In the genomic region with DNA sequence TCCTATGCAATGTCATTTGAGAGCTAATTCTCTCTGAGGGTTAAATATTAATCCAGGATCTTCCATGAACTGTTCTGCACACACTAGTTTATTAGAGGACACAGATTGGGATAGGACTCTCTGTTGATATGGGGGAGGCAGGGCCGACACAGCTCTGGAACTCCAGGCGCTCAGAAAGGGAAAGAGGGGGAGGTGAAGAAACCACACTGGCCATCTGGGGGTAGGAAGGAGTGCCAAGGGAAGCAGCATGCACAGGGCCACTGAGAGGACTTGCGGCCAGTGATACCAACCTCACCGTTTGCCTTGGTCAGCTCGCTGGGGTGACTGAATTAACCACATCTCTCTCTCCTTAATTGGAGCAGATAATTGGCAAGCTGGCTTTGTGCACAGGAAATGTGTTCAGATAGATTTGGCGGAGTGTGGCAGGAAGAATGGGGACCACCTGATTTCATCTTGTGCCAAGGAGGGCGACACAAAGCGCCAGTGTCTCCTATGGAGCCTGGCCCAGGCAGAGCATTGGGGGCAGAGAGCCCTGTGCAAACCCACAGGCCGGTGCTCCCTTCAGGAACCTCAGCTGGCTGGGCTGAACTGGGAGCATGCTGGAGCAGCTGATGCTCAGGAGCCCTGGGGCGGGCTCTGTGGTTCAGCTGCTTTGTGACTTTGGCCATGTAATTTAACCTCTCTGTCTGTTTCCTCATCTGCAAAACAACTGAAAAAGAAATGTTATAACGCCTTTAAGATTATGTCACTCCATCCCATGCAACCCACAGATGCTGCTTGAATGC, we compare ENCODE assay signal across 1 cellular context.
A peak's percentile ranks its signal among the peaks of the same experiment; 100 is the strongest.
TF ChIP-seq lines count a peak whose summit lies in the region.

No MANE protein-coding gene starts in this region.

TF ChIP-seq in HepG2, 621 proteins besides CTCF, POLR2A, EP300 and RAD21 (continued from another document and continues in another):
- 0 out of 2 replicates have a peak, but pooled peaks have one; percentile 29 for TF ChIP-seq KAT7 (CRISPR knock-in tag; IDR thresholded peaks at IDR 0.05; ENCODE audit: borderline replicate concordance)
- TF ChIP-seq HES4 (CRISPR knock-in tag; IDR thresholded peaks at IDR 0.05; ENCODE audit: borderline replicate concordance), result no peak
- no peak for TF ChIP-seq ZNF616 (CRISPR knock-in tag; IDR thresholded peaks at IDR 0.05; ENCODE audit: low read depth)
- no peak for TF ChIP-seq ZKSCAN5 (CRISPR knock-in tag; IDR thresholded peaks at IDR 0.05)
- no peak for TF ChIP-seq ZNF253 (CRISPR knock-in tag; IDR thresholded peaks at IDR 0.05; ENCODE audit: borderline replicate concordance)
- TF ChIP-seq, protein P1, sequence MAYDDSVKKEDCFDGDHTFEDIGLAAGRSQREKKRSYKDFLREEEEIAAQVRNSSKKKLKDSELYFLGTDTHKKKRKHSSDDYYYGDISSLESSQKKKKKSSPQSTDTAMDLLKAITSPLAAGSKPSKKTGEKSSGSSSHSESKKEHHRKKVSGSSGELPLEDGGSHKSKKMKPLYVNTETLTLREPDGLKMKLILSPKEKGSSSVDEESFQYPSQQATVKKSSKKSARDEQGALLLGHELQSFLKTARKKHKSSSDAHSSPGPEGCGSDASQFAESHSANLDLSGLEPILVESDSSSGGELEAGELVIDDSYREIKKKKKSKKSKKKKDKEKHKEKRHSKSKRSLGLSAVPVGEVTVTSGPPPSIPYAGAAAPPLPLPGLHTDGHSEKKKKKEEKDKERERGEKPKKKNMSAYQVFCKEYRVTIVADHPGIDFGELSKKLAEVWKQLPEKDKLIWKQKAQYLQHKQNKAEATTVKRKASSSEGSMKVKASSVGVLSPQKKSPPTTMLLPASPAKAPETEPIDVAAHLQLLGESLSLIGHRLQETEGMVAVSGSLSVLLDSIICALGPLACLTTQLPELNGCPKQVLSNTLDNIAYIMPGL (CRISPR knock-in tag; IDR thresholded peaks at IDR 0.05; ENCODE audit: borderline replicate concordance in 1 of 2, low read depth in 1 of 2), result no peak; a peak in 2 of 4 replicates
- TF ChIP-seq RBM39 (IDR thresholded peaks at IDR 0.05; ENCODE audit: low read depth, low read length, poor library complexity, severe bottlenecking), result no peak
- no peak for TF ChIP-seq ZFP36 (IDR thresholded peaks at IDR 0.05; ENCODE audit: borderline replicate concordance, low read depth, low read length, partially characterized antibody)
- no peak for TF ChIP-seq FOXK2 (IDR thresholded peaks at IDR 0.05)
- TF ChIP-seq FOXK1 (CRISPR knock-in tag; IDR thresholded peaks at IDR 0.05; ENCODE audit: borderline replicate concordance, low read depth), result no peak
- TF ChIP-seq AHR (CRISPR knock-in tag; IDR thresholded peaks at IDR 0.05), result no peak; the same call in 1 of the 2 replicates
- TF ChIP-seq HNRNPL (IDR thresholded peaks at IDR 0.05; ENCODE audit: low read depth, low read length), result 0 out of 2 replicates have a peak, but pooled peaks have one; percentile 37
- 0 out of 2 replicates have a peak, but pooled peaks have one; percentile 49 for TF ChIP-seq ZNF772 (CRISPR knock-in tag; IDR thresholded peaks at IDR 0.05)
- TF ChIP-seq ZSCAN29 (CRISPR knock-in tag; conservative IDR thresholded peaks at IDR 0.05), result no peak
- TF ChIP-seq, protein P2, sequence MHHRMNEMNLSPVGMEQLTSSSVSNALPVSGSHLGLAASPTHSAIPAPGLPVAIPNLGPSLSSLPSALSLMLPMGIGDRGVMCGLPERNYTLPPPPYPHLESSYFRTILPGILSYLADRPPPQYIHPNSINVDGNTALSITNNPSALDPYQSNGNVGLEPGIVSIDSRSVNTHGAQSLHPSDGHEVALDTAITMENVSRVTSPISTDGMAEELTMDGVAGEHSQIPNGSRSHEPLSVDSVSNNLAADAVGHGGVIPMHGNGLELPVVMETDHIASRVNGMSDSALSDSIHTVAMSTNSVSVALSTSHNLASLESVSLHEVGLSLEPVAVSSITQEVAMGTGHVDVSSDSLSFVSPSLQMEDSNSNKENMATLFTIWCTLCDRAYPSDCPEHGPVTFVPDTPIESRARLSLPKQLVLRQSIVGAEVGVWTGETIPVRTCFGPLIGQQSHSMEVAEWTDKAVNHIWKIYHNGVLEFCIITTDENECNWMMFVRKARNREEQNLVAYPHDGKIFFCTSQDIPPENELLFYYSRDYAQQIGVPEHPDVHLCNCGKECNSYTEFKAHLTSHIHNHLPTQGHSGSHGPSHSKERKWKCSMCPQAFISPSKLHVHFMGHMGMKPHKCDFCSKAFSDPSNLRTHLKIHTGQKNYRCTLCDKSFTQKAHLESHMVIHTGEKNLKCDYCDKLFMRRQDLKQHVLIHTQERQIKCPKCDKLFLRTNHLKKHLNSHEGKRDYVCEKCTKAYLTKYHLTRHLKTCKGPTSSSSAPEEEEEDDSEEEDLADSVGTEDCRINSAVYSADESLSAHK (CRISPR knock-in tag; IDR thresholded peaks at IDR 0.05; ENCODE audit: borderline replicate concordance), result no peak
- no peak for TF ChIP-seq ZFP41 (CRISPR knock-in tag; IDR thresholded peaks at IDR 0.05; ENCODE audit: borderline replicate concordance)
- TF ChIP-seq ZNF761 (CRISPR knock-in tag; conservative IDR thresholded peaks at IDR 0.05), result no peak
- TF ChIP-seq, protein P3, sequence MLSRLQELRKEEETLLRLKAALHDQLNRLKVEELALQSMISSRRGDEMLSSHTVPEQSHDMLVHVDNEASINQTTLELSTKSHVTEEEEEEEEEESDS (CRISPR knock-in tag; IDR thresholded peaks at IDR 0.05; ENCODE audit: borderline replicate concordance), result no peak
- TF ChIP-seq NCOA1 (CRISPR knock-in tag; IDR thresholded peaks at IDR 0.05), result no peak
- TF ChIP-seq SP2 (CRISPR knock-in tag; IDR thresholded peaks at IDR 0.05), result no peak
- TF ChIP-seq TGIF2 (CRISPR knock-in tag; IDR thresholded peaks at IDR 0.05), result no peak
- no peak for TF ChIP-seq RFXAP (CRISPR knock-in tag; IDR thresholded peaks at IDR 0.05; ENCODE audit: borderline replicate concordance)
- TF ChIP-seq HHEX (CRISPR knock-in tag; IDR thresholded peaks at IDR 0.05), result no peak
- no peak for TF ChIP-seq NR3C1 (CRISPR knock-in tag; IDR thresholded peaks at IDR 0.05)
- peak; percentile 37 for TF ChIP-seq PHF8 (CRISPR knock-in tag; IDR thresholded peaks at IDR 0.05)
- no peak for TF ChIP-seq TRIM24 (CRISPR knock-in tag; IDR thresholded peaks at IDR 0.05)
- TF ChIP-seq, protein P4, sequence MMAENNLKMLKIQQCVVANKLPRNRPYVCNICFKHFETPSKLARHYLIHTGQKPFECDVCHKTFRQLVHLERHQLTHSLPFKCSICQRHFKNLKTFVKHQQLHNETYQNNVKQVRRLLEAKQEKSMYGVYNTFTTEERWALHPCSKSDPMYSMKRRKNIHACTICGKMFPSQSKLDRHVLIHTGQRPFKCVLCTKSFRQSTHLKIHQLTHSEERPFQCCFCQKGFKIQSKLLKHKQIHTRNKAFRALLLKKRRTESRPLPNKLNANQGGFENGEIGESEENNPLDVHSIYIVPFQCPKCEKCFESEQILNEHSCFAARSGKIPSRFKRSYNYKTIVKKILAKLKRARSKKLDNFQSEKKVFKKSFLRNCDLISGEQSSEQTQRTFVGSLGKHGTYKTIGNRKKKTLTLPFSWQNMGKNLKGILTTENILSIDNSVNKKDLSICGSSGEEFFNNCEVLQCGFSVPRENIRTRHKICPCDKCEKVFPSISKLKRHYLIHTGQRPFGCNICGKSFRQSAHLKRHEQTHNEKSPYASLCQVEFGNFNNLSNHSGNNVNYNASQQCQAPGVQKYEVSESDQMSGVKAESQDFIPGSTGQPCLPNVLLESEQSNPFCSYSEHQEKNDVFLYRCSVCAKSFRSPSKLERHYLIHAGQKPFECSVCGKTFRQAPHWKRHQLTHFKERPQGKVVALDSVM (CRISPR knock-in tag; IDR thresholded peaks at IDR 0.05), result peak; percentile 71; the same call in 1 of the 2 replicates
- no peak for TF ChIP-seq ZNF333 (CRISPR knock-in tag; IDR thresholded peaks at IDR 0.05; ENCODE audit: borderline replicate concordance)
- TF ChIP-seq, protein P5, sequence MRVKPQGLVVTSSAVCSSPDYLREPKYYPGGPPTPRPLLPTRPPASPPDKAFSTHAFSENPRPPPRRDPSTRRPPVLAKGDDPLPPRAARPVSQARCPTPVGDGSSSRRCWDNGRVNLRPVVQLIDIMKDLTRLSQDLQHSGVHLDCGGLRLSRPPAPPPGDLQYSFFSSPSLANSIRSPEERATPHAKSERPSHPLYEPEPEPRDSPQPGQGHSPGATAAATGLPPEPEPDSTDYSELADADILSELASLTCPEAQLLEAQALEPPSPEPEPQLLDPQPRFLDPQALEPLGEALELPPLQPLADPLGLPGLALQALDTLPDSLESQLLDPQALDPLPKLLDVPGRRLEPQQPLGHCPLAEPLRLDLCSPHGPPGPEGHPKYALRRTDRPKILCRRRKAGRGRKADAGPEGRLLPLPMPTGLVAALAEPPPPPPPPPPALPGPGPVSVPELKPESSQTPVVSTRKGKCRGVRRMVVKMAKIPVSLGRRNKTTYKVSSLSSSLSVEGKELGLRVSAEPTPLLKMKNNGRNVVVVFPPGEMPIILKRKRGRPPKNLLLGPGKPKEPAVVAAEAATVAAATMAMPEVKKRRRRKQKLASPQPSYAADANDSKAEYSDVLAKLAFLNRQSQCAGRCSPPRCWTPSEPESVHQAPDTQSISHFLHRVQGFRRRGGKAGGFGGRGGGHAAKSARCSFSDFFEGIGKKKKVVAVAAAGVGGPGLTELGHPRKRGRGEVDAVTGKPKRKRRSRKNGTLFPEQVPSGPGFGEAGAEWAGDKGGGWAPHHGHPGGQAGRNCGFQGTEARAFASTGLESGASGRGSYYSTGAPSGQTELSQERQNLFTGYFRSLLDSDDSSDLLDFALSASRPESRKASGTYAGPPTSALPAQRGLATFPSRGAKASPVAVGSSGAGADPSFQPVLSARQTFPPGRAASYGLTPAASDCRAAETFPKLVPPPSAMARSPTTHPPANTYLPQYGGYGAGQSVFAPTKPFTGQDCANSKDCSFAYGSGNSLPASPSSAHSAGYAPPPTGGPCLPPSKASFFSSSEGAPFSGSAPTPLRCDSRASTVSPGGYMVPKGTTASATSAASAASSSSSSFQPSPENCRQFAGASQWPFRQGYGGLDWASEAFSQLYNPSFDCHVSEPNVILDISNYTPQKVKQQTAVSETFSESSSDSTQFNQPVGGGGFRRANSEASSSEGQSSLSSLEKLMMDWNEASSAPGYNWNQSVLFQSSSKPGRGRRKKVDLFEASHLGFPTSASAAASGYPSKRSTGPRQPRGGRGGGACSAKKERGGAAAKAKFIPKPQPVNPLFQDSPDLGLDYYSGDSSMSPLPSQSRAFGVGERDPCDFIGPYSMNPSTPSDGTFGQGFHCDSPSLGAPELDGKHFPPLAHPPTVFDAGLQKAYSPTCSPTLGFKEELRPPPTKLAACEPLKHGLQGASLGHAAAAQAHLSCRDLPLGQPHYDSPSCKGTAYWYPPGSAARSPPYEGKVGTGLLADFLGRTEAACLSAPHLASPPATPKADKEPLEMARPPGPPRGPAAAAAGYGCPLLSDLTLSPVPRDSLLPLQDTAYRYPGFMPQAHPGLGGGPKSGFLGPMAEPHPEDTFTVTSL (CRISPR knock-in tag; IDR thresholded peaks at IDR 0.05; ENCODE audit: borderline replicate concordance), result 0 out of 2 replicates have a peak, but pooled peaks have one; percentile 45
- TF ChIP-seq ZNF44 (CRISPR knock-in tag; IDR thresholded peaks at IDR 0.05), result no peak
- TF ChIP-seq ZNF790 (CRISPR knock-in tag; IDR thresholded peaks at IDR 0.05; ENCODE audit: borderline replicate concordance), result no peak
- TF ChIP-seq ZNF556 (CRISPR knock-in tag; IDR thresholded peaks at IDR 0.05; ENCODE audit: borderline replicate concordance), result 0 out of 2 replicates have a peak, but pooled peaks have one; percentile 28
- TF ChIP-seq NFE2L2 (IDR thresholded peaks at IDR 0.05; ENCODE audit: low read length), result no peak
- TF ChIP-seq, protein P6, sequence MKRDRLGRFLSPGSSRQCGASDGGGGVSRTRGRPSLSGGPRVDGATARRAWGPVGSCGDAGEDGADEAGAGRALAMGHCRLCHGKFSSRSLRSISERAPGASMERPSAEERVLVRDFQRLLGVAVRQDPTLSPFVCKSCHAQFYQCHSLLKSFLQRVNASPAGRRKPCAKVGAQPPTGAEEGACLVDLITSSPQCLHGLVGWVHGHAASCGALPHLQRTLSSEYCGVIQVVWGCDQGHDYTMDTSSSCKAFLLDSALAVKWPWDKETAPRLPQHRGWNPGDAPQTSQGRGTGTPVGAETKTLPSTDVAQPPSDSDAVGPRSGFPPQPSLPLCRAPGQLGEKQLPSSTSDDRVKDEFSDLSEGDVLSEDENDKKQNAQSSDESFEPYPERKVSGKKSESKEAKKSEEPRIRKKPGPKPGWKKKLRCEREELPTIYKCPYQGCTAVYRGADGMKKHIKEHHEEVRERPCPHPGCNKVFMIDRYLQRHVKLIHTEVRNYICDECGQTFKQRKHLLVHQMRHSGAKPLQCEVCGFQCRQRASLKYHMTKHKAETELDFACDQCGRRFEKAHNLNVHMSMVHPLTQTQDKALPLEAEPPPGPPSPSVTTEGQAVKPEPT (CRISPR knock-in tag; IDR thresholded peaks at IDR 0.05; ENCODE audit: low read depth), result 0 out of 2 replicates have a peak, but pooled peaks have one; percentile 36
- no peak for TF ChIP-seq MBNL3 (CRISPR knock-in tag; conservative IDR thresholded peaks at IDR 0.05)
- TF ChIP-seq ZNF256 (CRISPR knock-in tag; conservative IDR thresholded peaks at IDR 0.05), result no peak
- TF ChIP-seq NFYB (CRISPR knock-in tag; IDR thresholded peaks at IDR 0.05), result no peak
- TF ChIP-seq JUN (CRISPR knock-in tag; IDR thresholded peaks at IDR 0.05), result no peak
- TF ChIP-seq PHF5A (CRISPR knock-in tag; IDR thresholded peaks at IDR 0.05; ENCODE audit: low read depth, unreplicated experiment), result no peak
- TF ChIP-seq ZNF431 (CRISPR knock-in tag; IDR thresholded peaks at IDR 0.05; ENCODE audit: borderline replicate concordance, low read depth), result no peak
- TF ChIP-seq HMG20B (CRISPR knock-in tag; conservative IDR thresholded peaks at IDR 0.05), result 0 out of 2 replicates have a peak, but pooled peaks have one; percentile 40
- TF ChIP-seq SMC3 (IDR thresholded peaks at IDR 0.05; ENCODE audit: low read length), result no peak
- no peak for TF ChIP-seq YY1 (IDR thresholded peaks at IDR 0.05; ENCODE audit: insufficient read depth, insufficient replicate concordance, low read depth, low read length)
- no peak for TF ChIP-seq ZFYVE20 (CRISPR knock-in tag; IDR thresholded peaks at IDR 0.05; ENCODE audit: borderline replicate concordance, low read depth)
- no peak for TF ChIP-seq ZNF782 (CRISPR knock-in tag; IDR thresholded peaks at IDR 0.05; ENCODE audit: borderline replicate concordance)
- no peak for TF ChIP-seq ZNF777 (CRISPR knock-in tag; IDR thresholded peaks at IDR 0.05)
- TF ChIP-seq ZNF274 (CRISPR knock-in tag; IDR thresholded peaks at IDR 0.05), result peak; percentile 42; the same call in 1 of the 2 replicates
- TF ChIP-seq ZNF549 (CRISPR knock-in tag; IDR thresholded peaks at IDR 0.05), result no peak
- TF ChIP-seq HNRNPLL (IDR thresholded peaks at IDR 0.05; ENCODE audit: low read depth, low read length, poor library complexity, severe bottlenecking), result no peak
- TF ChIP-seq ZSCAN22 (CRISPR knock-in tag; IDR thresholded peaks at IDR 0.05), result no peak
- no peak for TF ChIP-seq ARID2 (CRISPR knock-in tag; IDR thresholded peaks at IDR 0.05; ENCODE audit: borderline replicate concordance)
- no peak for TF ChIP-seq IKZF4 (CRISPR knock-in tag; IDR thresholded peaks at IDR 0.05; ENCODE audit: borderline replicate concordance, low read depth, not compliant biosample characterization)
- TF ChIP-seq ATAD3A (CRISPR knock-in tag; IDR thresholded peaks at IDR 0.05), result no peak
- TF ChIP-seq DMAP1 (CRISPR knock-in tag; IDR thresholded peaks at IDR 0.05), result no peak
- TF ChIP-seq FIP1L1 (IDR thresholded peaks at IDR 0.05; ENCODE audit: borderline replicate concordance, insufficient read depth, low read depth, low read length), result no peak
- TF ChIP-seq ZNF776 (CRISPR knock-in tag; IDR thresholded peaks at IDR 0.05), result no peak
- TF ChIP-seq SYNCRIP (IDR thresholded peaks at IDR 0.05; ENCODE audit: insufficient read depth, low read depth, low read length), result no peak
